In genomic region chr3:39285333-39285732, GRCh38 we compare ENCODE assay signal across 37 cellular contexts. TPM values are rescaled to one million over a fixed set of nuclear protein-coding genes. Genes with fewer than 3 reads are reported as not detected.
"Had no signal": no experiment of that assay in that cellular context is flagged by ENCODE, and none has a peak within 500 bp of the region (broad histone marks: within the 10 kb centered on the region; RNA-seq: fewer than 3 reads in every experiment).

No MANE protein-coding gene starts in this region.

- H3K4me1 ChIP-seq: adrenal gland, breast epithelium had no signal

- H3K9me3 Mint-ChIP-seq: activated CD4-positive, alpha-beta T cell treated with anti-CD3 and anti-CD28 coated beads, Interleukin-2, amount 10 ng/mL, durations not matched to agents 7 days and 5 days; activated naive CD4-positive, alpha-beta T cell treated with anti-CD3 and anti-CD28 coated beads for 36 hours; activated naive CD4-positive, alpha-beta T cell treated with anti-CD3 and anti-CD28 coated beads, Interleukin-2, amount 50 U/mL, for 72 hours; activated T-cell treated with anti-CD3 and anti-CD28 coated beads, Interleukin-2, amount 50 U/mL, for 4 hours; activated T-helper 1 cell treated with anti-CD3 and anti-CD28 coated beads, Interleukin-12 subunit alpha, Interleukin-12 subunit beta, Interleukin-2, Interleukin-4 antibody, amounts not matched to agents 30 ng/mL and 10 ng/mL and 1 ng/mL, durations not matched to agents 14 hours and 24 hours and 36 hours; IgD-negative memory B cell; T-helper 1 cell treated with Interleukin-12 subunit alpha and Interleukin-12 subunit beta and Interleukin-4 antibody, amounts not matched to agents 30 μg/mL and 1 μg/mL, for 36 hours; T-helper 2 cell treated with Interferon-gamma antibody and Interleukin-4, amounts not matched to agents 5 μg/mL and 100 μg/mL, for 36 hours had no signal

- H3K27ac Mint-ChIP-seq: activated CD4-positive, alpha-beta T cell treated with anti-CD3 and anti-CD28 coated beads, Interleukin-2, amount 10 ng/mL, durations not matched to agents 7 days and 5 days; activated CD8-positive, alpha-beta T cell treated with anti-CD3 and anti-CD28 coated beads, Interleukin-2, amount 10 ng/mL, durations not matched to agents 7 days and 5 days; activated naive CD4-positive, alpha-beta T cell treated with anti-CD3 and anti-CD28 coated beads for 36 hours; IgD-negative memory B cell; T-helper 2 cell treated with Interferon-gamma antibody and Interleukin-4, amounts not matched to agents 5 μg/mL and 100 μg/mL, for 36 hours had no signal

- H3K27me3 ChIP-seq: adrenal gland, body of pancreas, breast epithelium, Peyer's patch, SJSA1 had no signal

- H3K4me2 ChIP-seq: SK-N-SH had no signal

- H3K4me3 ChIP-seq: adrenal gland, body of pancreas, breast epithelium, Peyer's patch, SJSA1 had no signal

- H3K9me3 ChIP-seq: adrenal gland, body of pancreas, breast epithelium, Peyer's patch, SJSA1, SK-N-SH had no signal

- H3K36me3 Mint-ChIP-seq: activated naive CD4-positive, alpha-beta T cell treated with anti-CD3 and anti-CD28 coated beads, Interleukin-2, amount 50 U/mL, for 72 hours had no signal

- H3K27me3 Mint-ChIP-seq: activated CD4-positive, alpha-beta T cell treated with anti-CD3 and anti-CD28 coated beads, Interleukin-2, amount 10 ng/mL, durations not matched to agents 7 days and 5 days had no signal

- H3K27ac ChIP-seq: adrenal gland, body of pancreas, breast epithelium, Peyer's patch, SJSA1 had no signal

- H3K36me3 ChIP-seq: adrenal gland, breast epithelium, Peyer's patch, SJSA1 had no signal

- DNase-seq: activated CD4-positive, alpha-beta T cell treated with anti-CD3 and anti-CD28 coated beads, Interleukin-2, amount 10 ng/mL, durations not matched to agents 7 days and 5 days; activated CD4-positive, alpha-beta T cell treated with anti-CD3 and anti-CD28 coated beads, Interleukin-2, amount 50 U/mL, for 48 hours; activated CD8-positive, alpha-beta memory T cell treated with anti-CD3 and anti-CD28 coated beads, Interleukin-2, amount 50 U/mL, for 4 hours; activated gamma-delta T cell treated with Interleukin-2 at 50 U/mL for 16 hours; activated naive CD4-positive, alpha-beta T cell treated with anti-CD3 and anti-CD28 coated beads for 36 hours; activated T-cell treated with anti-CD3 and anti-CD28 coated beads for 4 hours; activated T-cell treated with anti-CD3 and anti-CD28 coated beads, Interleukin-2, amount 50 U/mL, for 4 hours; body of pancreas; cerebellar nuclear complex; KG1; NCI-H1092 treated with DMSO at 0.1 percent for 48 hours; NCI-H1417; NCI-H146; NCI-H187; NCI-H2029 treated with DMSO at 0.1 percent for 48 hours; NCI-H2171 treated with DMSO at 0.1 percent for 48 hours; NCI-H226; NCI-H446 treated with DMSO at 0.1 percent for 48 hours; NCI-H524; NCI-H69; PC-3; Peyer's patch; RPMI8226; SHP77 treated with DMSO at 0.1 percent for 48 hours; SK-N-SH had no signal

- H3K4me3 Mint-ChIP-seq: activated CD4-positive, alpha-beta T cell treated with anti-CD3 and anti-CD28 coated beads, Interleukin-2, amount 10 ng/mL, durations not matched to agents 7 days and 5 days; activated CD8-positive, alpha-beta T cell treated with anti-CD3 and anti-CD28 coated beads, Interleukin-2, amount 10 ng/mL, durations not matched to agents 7 days and 5 days; activated naive CD4-positive, alpha-beta T cell treated with anti-CD3 and anti-CD28 coated beads for 36 hours; activated T-cell treated with anti-CD3 and anti-CD28 coated beads, Interleukin-2, amount 50 U/mL, for 4 hours; activated T-helper 1 cell treated with anti-CD3 and anti-CD28 coated beads, Interleukin-12 subunit alpha, Interleukin-12 subunit beta, Interleukin-2, Interleukin-4 antibody, amounts not matched to agents 30 ng/mL and 10 ng/mL and 1 ng/mL, durations not matched to agents 14 hours and 24 hours and 36 hours; IgD-negative memory B cell; T-helper 1 cell treated with Interleukin-12 subunit alpha and Interleukin-12 subunit beta and Interleukin-4 antibody, amounts not matched to agents 30 μg/mL and 1 μg/mL, for 36 hours; T-helper 2 cell treated with Interferon-gamma antibody and Interleukin-4, amounts not matched to agents 5 μg/mL and 100 μg/mL, for 36 hours had no signal

- ATAC-seq: activated CD8-positive, alpha-beta T cell treated with anti-CD3 and anti-CD28 coated beads, Interleukin-2, amount 10 ng/mL, durations not matched to agents 7 days and 5 days; activated naive CD4-positive, alpha-beta T cell treated with anti-CD3 and anti-CD28 coated beads, Interleukin-2, amount 50 U/mL, for 72 hours; activated T-cell treated with anti-CD3 and anti-CD28 coated beads, Interleukin-2, amount 50 U/mL, for 4 hours; body of pancreas; PC-3 had no signal

- H3K9ac ChIP-seq: SK-N-SH had no signal

RNA-seq across cellular contexts. Expression of gene CX3CR1, which starts 5.5 kb away (rescaled TPM):
- total RNA-seq: activated naive CD4-positive, alpha-beta T cell treated with anti-CD3 and anti-CD28 coated beads for 36 hours; LHCN-M2; PC-3; Peyer's patch; SJSA1 had no signal
- polyA plus RNA-seq: SK-N-SH had no signal

RNA-seq across cellular contexts. Expression of gene CCR8, which starts 44.2 kb away (rescaled TPM):
- total RNA-seq: activated naive CD4-positive, alpha-beta T cell treated with anti-CD3 and anti-CD28 coated beads for 36 hours; adrenal gland; astrocyte; body of pancreas; breast epithelium; cardiac septum; LHCN-M2; PC-3; Peyer's patch; SJSA1 had no signal
- polyA plus RNA-seq: adrenal gland, IgD-negative memory B cell, SK-N-SH had no signal
